32 cellular contexts compared by ENCODE assay signal in genomic region chr16:7744546-7745294, GRCh38.
DNase-seq lines count a peak whose midpoint lies in the region; ATAC-seq, FAIRE-seq and TF ChIP-seq lines count a peak whose summit lies in the region.
"Had no signal": no experiment of that assay in that cellular context is flagged by ENCODE, and none has a peak within 500 bp of the region (broad histone marks: within the 10 kb centered on the region; RNA-seq: fewer than 3 reads in every experiment).

No MANE protein-coding gene starts in this region.

- no peaks in the 10 kb centered on the region for H3K36me3 Mint-ChIP-seq in astrocyte (ENCODE audit: low read depth, unreplicated experiment)
- H3K36me3 Mint-ChIP-seq: natural killer cell; stimulated activated naive B cell treated with anti-CD40 and anti-IgM and Interleukin-4, amounts not matched to agents 10 μg/mL and 1 μg/mL and 100 μg/mL, for 72 hours had no signal

- TF ChIP-seq CTCF in astrocyte (IDR thresholded peaks at IDR 0.05; ENCODE audit: insufficient read depth, low read depth, low read length) (no peak), psoas muscle (IDR thresholded peaks at IDR 0.05) (no peak)

- no peak overlapping the region for H3K9ac ChIP-seq in astrocyte (ENCODE audit: low read length)
- H3K9ac ChIP-seq: parathyroid adenoma had no signal

- DNase-seq in G401 (ENCODE audit: low spot score), result peak; percentile 86
- DNase-seq in astrocyte (ENCODE audit: low read depth), result no peak
- peak in 29 of 51 donors; percentile 2 to 66 (median 23) for DNase-seq in hypothalamus (lab: John Stamatoyannopoulos, UW)
- DNase-seq in psoas muscle, result no peak
- no peak for DNase-seq in NCI-H2171 treated with DMSO at 0.1 percent for 48 hours (lab: John Stamatoyannopoulos, UW)
- no peak for DNase-seq in NCI-H2196 (lab: John Stamatoyannopoulos, UW; ENCODE audit: unreplicated experiment)
- DNase-seq: activated CD4-positive, alpha-beta T cell treated with anti-CD3 and anti-CD28 coated beads, Interleukin-2, amount 50 U/mL, for 48 hours; activated CD8-positive, alpha-beta memory T cell treated with anti-CD3 and anti-CD28 coated beads, Interleukin-2, amount 50 U/mL, for 48 hours; activated naive CD4-positive, alpha-beta T cell treated with anti-CD3 and anti-CD28 coated beads, Interleukin-2, amount 50 U/mL, for 16 hours; amniotic stem cell; dermis blood vessel endothelial cell; GOT3; Kasumi-1; MV-4-11; natural killer cell; NCI-H146; NCI-H774; stimulated activated CD4-positive, alpha-beta T cell treated with anti-CD3 and anti-CD28 coated beads, Interleukin-4, amount 100 ng/mL, for 4 hours; stimulated activated naive B cell treated with anti-CD40 and anti-IgM and Interleukin-4, amounts not matched to agents 10 μg/mL and 1 μg/mL and 100 μg/mL, for 72 hours; T-helper 1 cell; tibial artery had no signal

- H3K27ac Mint-ChIP-seq in astrocyte (ENCODE audit: unreplicated experiment), result no peak overlapping the region
- H3K27ac Mint-ChIP-seq: activated T-helper 17 cell treated with anti-CD3 and anti-CD28 coated beads, Interleukin-2, amount 50 U/mL, for 72 hours; B cell; natural killer cell; stimulated activated naive B cell treated with anti-CD40 and anti-IgM and Interleukin-4, amounts not matched to agents 10 μg/mL and 1 μg/mL and 100 μg/mL, for 72 hours had no signal

- H3K9me3 ChIP-seq in astrocyte (ENCODE audit: insufficient read depth, low read depth, low read length) (no peaks in the 10 kb centered on the region), psoas muscle (no peaks in the 10 kb centered on the region)
- H3K9me3 ChIP-seq: gastroesophageal sphincter had no signal

- peaks cover 11% of the 10 kb centered on the region for H3K4me1 Mint-ChIP-seq in astrocyte (ENCODE audit: low read depth, unreplicated experiment)
- H3K4me1 Mint-ChIP-seq: activated T-helper 17 cell treated with anti-CD3 and anti-CD28 coated beads, Interleukin-2, amount 50 U/mL, for 72 hours; B cell; natural killer cell; stimulated activated naive B cell treated with anti-CD40 and anti-IgM and Interleukin-4, amounts not matched to agents 10 μg/mL and 1 μg/mL and 100 μg/mL, for 72 hours had no signal

- ATAC-seq in psoas muscle, result peak in 3 of 4 donors; percentile 69 to 89 (median 77)
- ATAC-seq in GM18907 (IDR thresholded peaks at IDR 0.05; ENCODE audit: unreplicated experiment), result no peak
- ATAC-seq in HG02798 (IDR thresholded peaks at IDR 0.05; ENCODE audit: poor library complexity, unreplicated experiment), result no peak
- ATAC-seq: activated CD4-positive, CD25-positive, alpha-beta regulatory T cell treated with anti-CD3 and anti-CD28 coated beads, Interleukin-2, amount 50 U/mL, for 24 hours; activated T-helper 17 cell treated with anti-CD3 and anti-CD28 coated beads, Interleukin-2, amount 50 U/mL, for 72 hours; gastroesophageal sphincter; HepG2; natural killer cell; sciatic nerve; stimulated activated naive B cell treated with anti-CD40 and anti-IgM and Interleukin-4, amounts not matched to agents 10 μg/mL and 1 μg/mL and 100 μg/mL, for 72 hours had no signal

- FAIRE-seq in astrocyte (lab: Jason Lieb, UNC), result no peak
- FAIRE-seq: HepG2, keratinocyte had no signal

- no peak overlapping the region for H3K4me2 ChIP-seq in astrocyte (ENCODE audit: low read length)

- H3K4me3 ChIP-seq in astrocyte (ENCODE audit: insufficient read depth, low read depth, low read length) (peak overlapping the region; percentile 4), psoas muscle (no peak overlapping the region)
- H3K4me3 ChIP-seq: gastroesophageal sphincter, tibial artery had no signal

- no peak overlapping the region for H2AFZ ChIP-seq in astrocyte (ENCODE audit: low read depth, low read length)
- H2AFZ ChIP-seq: parathyroid adenoma had no signal

- H3K36me3 ChIP-seq in astrocyte (ENCODE audit: insufficient read depth, low read length) (no peaks in the 10 kb centered on the region), psoas muscle (ENCODE audit: insufficient read depth in 1 of 2, low read depth in 1 of 2) (no peaks in the 10 kb centered on the region)
- H3K36me3 ChIP-seq: gastroesophageal sphincter, tibial artery had no signal

- no peaks in the 10 kb centered on the region for H3K4me1 ChIP-seq in astrocyte (ENCODE audit: insufficient read depth, low read length)
- no peaks in the 10 kb centered on the region for H3K4me1 ChIP-seq in psoas muscle
- H3K4me1 ChIP-seq: gastroesophageal sphincter, parathyroid adenoma, tibial artery had no signal

- 19 to 31% (median 20%) methylated on average over 8 of the region's 8 CpGs for WGBS in psoas muscle, 3 donors

- H3K79me2 ChIP-seq in astrocyte (ENCODE audit: insufficient read depth, low read length), result no peaks in the 10 kb centered on the region
- H3K79me2 ChIP-seq: parathyroid adenoma had no signal

- H3K27me3 Mint-ChIP-seq in astrocyte (ENCODE audit: low read depth, unreplicated experiment), result peaks cover 5% of the 10 kb centered on the region
- H3K27me3 Mint-ChIP-seq: activated T-helper 17 cell treated with anti-CD3 and anti-CD28 coated beads, Interleukin-2, amount 50 U/mL, for 72 hours; B cell; stimulated activated naive B cell treated with anti-CD40 and anti-IgM and Interleukin-4, amounts not matched to agents 10 μg/mL and 1 μg/mL and 100 μg/mL, for 72 hours had no signal

- no peaks in the 10 kb centered on the region for H3K9me3 Mint-ChIP-seq in astrocyte (ENCODE audit: unreplicated experiment)

- no peak overlapping the region for H3K4me3 Mint-ChIP-seq in astrocyte (ENCODE audit: unreplicated experiment)
- H3K4me3 Mint-ChIP-seq: activated T-helper 17 cell treated with anti-CD3 and anti-CD28 coated beads, Interleukin-2, amount 50 U/mL, for 72 hours; B cell; natural killer cell; stimulated activated naive B cell treated with anti-CD40 and anti-IgM and Interleukin-4, amounts not matched to agents 10 μg/mL and 1 μg/mL and 100 μg/mL, for 72 hours had no signal

- H3K27ac ChIP-seq in astrocyte (ENCODE audit: low read depth, low read length) (no peak overlapping the region), psoas muscle (peak overlapping the region; percentile 38)
- H3K27ac ChIP-seq: gastroesophageal sphincter, parathyroid adenoma, RWPE1, tibial artery had no signal

- in situ Hi-C loops in G401 (cut with HindIII; ENCODE audit: low sequenced_read_pairs), result no loop called here

- no peaks in the 10 kb centered on the region for H4K20me1 ChIP-seq in astrocyte (ENCODE audit: insufficient read depth, low read length)

- H3K27me3 ChIP-seq in astrocyte (ENCODE audit: insufficient read depth, low read length) (no peaks in the 10 kb centered on the region), psoas muscle (ENCODE audit: insufficient read depth in 3 of 3, low read length in 2 of 3) (no peaks in the 10 kb centered on the region)
- H3K27me3 ChIP-seq: gastroesophageal sphincter, tibial artery had no signal

- intact Hi-C loops in psoas muscle (cut with DNase I), result no loop called here

Comparison
In these comparisons a context has a peak if more than half of its experiments do, and no peak if none do; other contexts are left out.
1. DNase-seq: peak in G401 (single experiment) and hypothalamus (29 of 51); none in astrocyte (single experiment), psoas muscle (0 of 2), NCI-H2171 treated with DMSO at 0.1 percent for 48 hours (single experiment) and NCI-H2196 (single experiment).
2. ATAC-seq: peak in psoas muscle (3 of 4); none in GM18907 (single experiment) and HG02798 (single experiment).